8 cellular contexts compared by ENCODE assay signal in the genomic region with DNA sequence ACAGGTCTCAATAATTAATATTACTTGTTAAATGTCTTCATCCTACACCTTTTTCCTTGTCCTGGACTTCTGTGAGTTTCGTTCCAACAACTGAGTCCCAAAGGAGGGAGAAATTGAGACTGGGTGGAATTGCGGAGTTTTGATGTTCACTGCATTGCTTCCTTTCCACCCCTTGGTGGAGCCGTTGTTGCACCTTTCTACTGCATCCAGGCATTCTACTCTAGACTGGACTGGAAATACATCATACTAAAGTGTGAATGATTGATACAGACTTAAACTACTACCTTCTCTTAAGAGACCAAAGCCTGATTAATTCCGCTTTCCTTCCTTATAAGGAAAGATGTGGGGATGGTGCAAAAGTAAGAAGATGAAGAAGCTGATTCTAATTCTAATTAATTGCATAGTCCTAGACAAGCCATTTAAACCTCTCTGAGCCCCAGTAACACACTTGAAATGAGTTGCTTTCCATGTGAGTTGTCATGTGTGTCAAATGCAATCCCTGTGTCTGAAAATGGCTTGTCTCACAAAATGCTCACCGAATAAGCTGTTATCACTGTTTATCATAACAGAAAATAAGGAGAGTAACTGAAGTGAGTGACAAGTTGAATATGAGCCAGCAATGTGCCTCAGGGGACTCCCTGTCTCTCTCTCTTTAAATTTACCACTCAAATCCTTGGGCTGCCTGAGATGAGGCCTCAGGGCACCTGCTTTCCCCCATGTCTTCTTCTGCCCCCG.
A peak's percentile ranks its signal among the peaks of the same experiment; 100 is the strongest.
DNase-seq lines count a peak whose midpoint lies in the region; ATAC-seq, FAIRE-seq and TF ChIP-seq lines count a peak whose summit lies in the region.
"Had no signal": no experiment of that assay in that cellular context is flagged by ENCODE, and none has a peak within 500 bp of the region (broad histone marks: within the 10 kb centered on the region; RNA-seq: fewer than 3 reads in every experiment).

No MANE protein-coding gene starts in this region.

- H4K20me1 ChIP-seq in MM.1S (ENCODE audit: insufficient read depth, low read length) (no peaks in the 10 kb centered on the region), astrocyte (ENCODE audit: insufficient read depth, low read length) (no peaks in the 10 kb centered on the region)

- FAIRE-seq in astrocyte (lab: Jason Lieb, UNC), result no peak

- no peak overlapping the region for H3K4me3 Mint-ChIP-seq in astrocyte (ENCODE audit: unreplicated experiment)
- no peak overlapping the region for H3K4me3 Mint-ChIP-seq in neural crest cell
- H3K4me3 Mint-ChIP-seq: stimulated activated naive CD8-positive, alpha-beta T cell treated with anti-CD3 and anti-CD28 coated beads, Interleukin-15, amount 100 ng/mL, for 72 hours had no signal

- no peaks in the 10 kb centered on the region for H3K79me2 ChIP-seq in MM.1S (ENCODE audit: low read length)
- no peaks in the 10 kb centered on the region for H3K79me2 ChIP-seq in astrocyte (ENCODE audit: insufficient read depth, low read length)

- no peak for ATAC-seq in HG03442 (IDR thresholded peaks at IDR 0.05; ENCODE audit: unreplicated experiment)
- no peak for ATAC-seq in HG02678 (IDR thresholded peaks at IDR 0.05; ENCODE audit: unreplicated experiment)
- ATAC-seq: stimulated activated naive CD8-positive, alpha-beta T cell treated with anti-CD3 and anti-CD28 coated beads, Interleukin-15, amount 100 ng/mL, for 72 hours had no signal

- H3K27me3 ChIP-seq in MM.1S (replicated peaks; ENCODE audit: insufficient read depth, low read length), result no peaks in the 10 kb centered on the region
- no peaks in the 10 kb centered on the region for H3K27me3 ChIP-seq in astrocyte (ENCODE audit: insufficient read depth, low read length)

- TF ChIP-seq CTCF in GM12873 (IDR thresholded peaks at IDR 0.05; ENCODE audit: insufficient read depth, low read depth, low read length, missing control alignments) (peak; percentile 56), MM.1S (IDR thresholded peaks at IDR 0.05; ENCODE audit: low read length) (peak; percentile 89), astrocyte (IDR thresholded peaks at IDR 0.05; ENCODE audit: insufficient read depth, low read depth, low read length) (peak; percentile 23), neural crest cell (conservative IDR thresholded peaks at IDR 0.05) (peak; percentile 78)

- H3K9me2 ChIP-seq in MM.1S (replicated peaks; ENCODE audit: insufficient read depth, low read length), result no peaks in the 10 kb centered on the region

- H3K9me3 ChIP-seq in MM.1S (replicated peaks; ENCODE audit: insufficient read depth, low read length) (no peaks in the 10 kb centered on the region), astrocyte (ENCODE audit: insufficient read depth, low read depth, low read length) (no peaks in the 10 kb centered on the region)

- H3K27ac ChIP-seq in MM.1S (ENCODE audit: low read length) (no peak overlapping the region), astrocyte (ENCODE audit: low read depth, low read length) (no peak overlapping the region)

- peaks cover 2% of the 10 kb centered on the region for H3K27me3 Mint-ChIP-seq in astrocyte (ENCODE audit: low read depth, unreplicated experiment)
- H3K27me3 Mint-ChIP-seq in neural crest cell (ENCODE audit: low read depth), result peaks cover 44% of the 10 kb centered on the region
- H3K27me3 Mint-ChIP-seq: stimulated activated naive CD8-positive, alpha-beta T cell treated with anti-CD3 and anti-CD28 coated beads, Interleukin-15, amount 100 ng/mL, for 72 hours had no signal

- no peak overlapping the region for H2AFZ ChIP-seq in MM.1S (ENCODE audit: low read length)
- no peak overlapping the region for H2AFZ ChIP-seq in astrocyte (ENCODE audit: low read depth, low read length)

- peaks cover 3% of the 10 kb centered on the region for H3K9me3 Mint-ChIP-seq in astrocyte (ENCODE audit: unreplicated experiment)
- no peaks in the 10 kb centered on the region for H3K9me3 Mint-ChIP-seq in neural crest cell

- H3K4me1 ChIP-seq in MM.1S (ENCODE audit: low read length) (no peaks in the 10 kb centered on the region), astrocyte (ENCODE audit: insufficient read depth, low read length) (no peaks in the 10 kb centered on the region)

- no peaks in the 10 kb centered on the region for H3K4me1 Mint-ChIP-seq in astrocyte (ENCODE audit: low read depth, unreplicated experiment)
- H3K4me1 Mint-ChIP-seq in neural crest cell, result no peaks in the 10 kb centered on the region
- H3K4me1 Mint-ChIP-seq: stimulated activated naive CD8-positive, alpha-beta T cell treated with anti-CD3 and anti-CD28 coated beads, Interleukin-15, amount 100 ng/mL, for 72 hours had no signal

- H3K4me3 ChIP-seq in MM.1S (ENCODE audit: low read length) (no peak overlapping the region), astrocyte (ENCODE audit: insufficient read depth, low read depth, low read length) (no peak overlapping the region)

- H3K36me3 Mint-ChIP-seq in astrocyte (ENCODE audit: low read depth, unreplicated experiment) (no peaks in the 10 kb centered on the region), neural crest cell (ENCODE audit: low read depth) (no peaks in the 10 kb centered on the region)

- peak; percentile 45 for DNase-seq in MM.1S
- DNase-seq in astrocyte (ENCODE audit: low read depth), result no peak
- no peak for DNase-seq in neural crest cell (ENCODE audit: low read depth, low spot score)
- DNase-seq in amniotic stem cell (lab: John Stamatoyannopoulos, UW), result no peak
- DNase-seq: stimulated activated naive CD8-positive, alpha-beta T cell treated with anti-CD3 and anti-CD28 coated beads, Interleukin-15, amount 100 ng/mL, for 72 hours had no signal

- H3K4me2 ChIP-seq in MM.1S (ENCODE audit: low read depth, low read length), result no peak overlapping the region
- H3K4me2 ChIP-seq in astrocyte (ENCODE audit: low read length), result no peak overlapping the region

- H3F3A ChIP-seq in MM.1S (ENCODE audit: insufficient read depth, low read length), result no peaks in the 10 kb centered on the region

- H3K9ac ChIP-seq in MM.1S (ENCODE audit: low read length), result no peak overlapping the region
- H3K9ac ChIP-seq in astrocyte (ENCODE audit: low read length), result no peak overlapping the region

- H3K36me3 ChIP-seq in MM.1S (replicated peaks; ENCODE audit: insufficient read depth, low read length) (no peaks in the 10 kb centered on the region), astrocyte (ENCODE audit: insufficient read depth, low read length) (no peaks in the 10 kb centered on the region)

- H3K27ac Mint-ChIP-seq in astrocyte (ENCODE audit: unreplicated experiment), result no peak overlapping the region
- no peak overlapping the region for H3K27ac Mint-ChIP-seq in neural crest cell (ENCODE audit: unreplicated experiment)
- H3K27ac Mint-ChIP-seq: stimulated activated naive CD8-positive, alpha-beta T cell treated with anti-CD3 and anti-CD28 coated beads, Interleukin-15, amount 100 ng/mL, for 72 hours had no signal

Comparison
In these comparisons a context has a peak if more than half of its experiments do, and no peak if none do; other contexts are left out.
1. CTCF ChIP-seq: peak in every context shown above with its lines; median percentile 89 in MM.1S; 78 in neural crest cell; 56 in GM12873; 23 in astrocyte.